Comparison of ENCODE assay signal across 11 cellular contexts in genomic region chr17:37356796-37357569, GRCh38. TPM values are rescaled to one million over a fixed set of nuclear protein-coding genes. Genes with fewer than 3 reads are reported as not detected.
DNase-seq lines count a peak whose midpoint lies in the region; ATAC-seq and TF ChIP-seq lines count a peak whose summit lies in the region.
"Not testable (repeated sequence)": the region's sequence is repeated elsewhere in the genome, so short reads cannot be mapped to it uniquely, and the experiment has no call there.
"Had no signal": no experiment of that assay in that cellular context is flagged by ENCODE, and none has a peak within 500 bp of the region (broad histone marks: within the 10 kb centered on the region; RNA-seq: fewer than 3 reads in every experiment).

No MANE protein-coding gene starts in this region.

- H3K36me3 Mint-ChIP-seq in activated naive CD8-positive, alpha-beta T cell treated with anti-CD3 and anti-CD28 coated beads, Interleukin-2, amount 50 U/mL, for 24 hours (ENCODE audit: low read depth), result peaks cover 18% of the 10 kb centered on the region

- ATAC-seq in activated naive CD8-positive, alpha-beta T cell treated with anti-CD3 and anti-CD28 coated beads, Interleukin-2, amount 50 U/mL, for 24 hours, result not testable (repeated sequence)
- ATAC-seq in esophagus mucosa, result peak; percentile 16

- not testable (repeated sequence) for H3K4me2 ChIP-seq in mesenchymal stem cell (ENCODE audit: low read length, poor library complexity, severe bottlenecking)

- H3K23ac ChIP-seq in mesenchymal stem cell (ENCODE audit: low read length in 2 of 2), result not testable (repeated sequence)

- peak overlapping the region; percentile 90 for H3K9ac ChIP-seq in mesenchymal stem cell (ENCODE audit: low read length)

- not testable (repeated sequence) for H4K8ac ChIP-seq in mesenchymal stem cell (ENCODE audit: low read length)

- not testable (repeated sequence) for H2AFZ ChIP-seq in mesenchymal stem cell (ENCODE audit: low read depth, low read length)

- not testable (repeated sequence) for H3K27me3 ChIP-seq in mesenchymal stem cell (ENCODE audit: control insufficient read depth in 1 of 2, insufficient read depth in 1 of 2, low read length in 2 of 2)

- H3K9me3 ChIP-seq in mesenchymal stem cell (ENCODE audit: control insufficient read depth, low read length), result not testable (repeated sequence)

- not testable (repeated sequence) for H3K4me1 ChIP-seq in mesenchymal stem cell (ENCODE audit: control insufficient read depth, insufficient read depth, low read depth, low read length)

- H3K36me3 ChIP-seq in mesenchymal stem cell (ENCODE audit: control insufficient read depth in 1 of 2, insufficient read depth in 2 of 2, low read depth in 1 of 2, low read length in 2 of 2), result peaks cover 0 to 11% of the 10 kb centered on the region in 2 experiments

- H2BK15ac ChIP-seq in mesenchymal stem cell (ENCODE audit: low read depth, poor library complexity, severe bottlenecking), result not testable (repeated sequence)

- peak overlapping the region; percentile 98 for H3K27ac ChIP-seq in VCaP
- H3K27ac ChIP-seq in mesenchymal stem cell (ENCODE audit: low read length, poor library complexity, severe bottlenecking), result not testable (repeated sequence)

- H4K91ac ChIP-seq in mesenchymal stem cell (ENCODE audit: low read length), result not testable (repeated sequence)

- not testable (repeated sequence) for DNase-seq in GM12865 (ENCODE audit: low read depth); NB4 (ENCODE audit: low read depth); activated naive CD8-positive, alpha-beta T cell treated with anti-CD3 and anti-CD28 coated beads, Interleukin-2, amount 50 U/mL, for 24 hours; mesenchymal stem cell; retinal pigment epithelial cell (ENCODE audit: low read depth)

- H2AK5ac ChIP-seq in mesenchymal stem cell (ENCODE audit: low read length, severe bottlenecking), result not testable (repeated sequence)

- not testable (repeated sequence) for H3K27me3 Mint-ChIP-seq in activated naive CD8-positive, alpha-beta T cell treated with anti-CD3 and anti-CD28 coated beads, Interleukin-2, amount 50 U/mL, for 24 hours

- not testable (repeated sequence) for H3K18ac ChIP-seq in mesenchymal stem cell (ENCODE audit: low read depth in 1 of 2, low read length in 2 of 2)

- H2BK5ac ChIP-seq in mesenchymal stem cell (ENCODE audit: low read depth, low read length, poor library complexity, severe bottlenecking), result not testable (repeated sequence)

- H3K79me1 ChIP-seq in mesenchymal stem cell (replicated peaks; ENCODE audit: low read length, poor library complexity, severe bottlenecking), result not testable (repeated sequence)

- not testable (repeated sequence) for H3K27ac Mint-ChIP-seq in activated naive CD8-positive, alpha-beta T cell treated with anti-CD3 and anti-CD28 coated beads, Interleukin-2, amount 50 U/mL, for 24 hours

- H2BK12ac ChIP-seq in mesenchymal stem cell (ENCODE audit: low read length in 2 of 2), result not testable (repeated sequence)

- peaks cover 24% of the 10 kb centered on the region for H3K4me1 Mint-ChIP-seq in activated naive CD8-positive, alpha-beta T cell treated with anti-CD3 and anti-CD28 coated beads, Interleukin-2, amount 50 U/mL, for 24 hours

- peak overlapping the region; percentile 99 for H3K4me3 Mint-ChIP-seq in activated naive CD8-positive, alpha-beta T cell treated with anti-CD3 and anti-CD28 coated beads, Interleukin-2, amount 50 U/mL, for 24 hours

- not testable (repeated sequence) for TF ChIP-seq POLR2A in NB4 (IDR thresholded peaks at IDR 0.05; ENCODE audit: extremely low read depth, insufficient read length)

- not testable (repeated sequence) for H3K9me3 Mint-ChIP-seq in activated naive CD8-positive, alpha-beta T cell treated with anti-CD3 and anti-CD28 coated beads, Interleukin-2, amount 50 U/mL, for 24 hours

- H2BK120ac ChIP-seq in mesenchymal stem cell (ENCODE audit: low read depth, low read length), result not testable (repeated sequence)

- not testable (repeated sequence) for TF ChIP-seq CTCF in GM12865 (IDR thresholded peaks at IDR 0.05; ENCODE audit: insufficient read depth, low read depth, low read length, missing control alignments); NB4 (IDR thresholded peaks at IDR 0.05; ENCODE audit: low read depth, low read length); VCaP (conservative IDR thresholded peaks at IDR 0.05); retinal pigment epithelial cell (conservative IDR thresholded peaks at IDR 0.05; ENCODE audit: low read depth, low read length)

- peak overlapping the region; percentile 99 for H3K4me3 ChIP-seq in GM12865 (ENCODE audit: low read depth, low read length)
- peak overlapping the region; percentile 87 for H3K4me3 ChIP-seq in NB4 (ENCODE audit: low read depth, low read length)
- peak overlapping the region in 1 of 2 experiments; percentile 84 for H3K4me3 ChIP-seq in mesenchymal stem cell (ENCODE audit: insufficient read depth in 1 of 2, low read depth in 1 of 2, low read length in 2 of 2)
- peak overlapping the region; percentile 83 for H3K4me3 ChIP-seq in retinal pigment epithelial cell (ENCODE audit: low read length)

- not testable (repeated sequence) for H3K4ac ChIP-seq in mesenchymal stem cell (ENCODE audit: low read depth in 1 of 2, low read length in 2 of 2)

- H3K14ac ChIP-seq in mesenchymal stem cell (ENCODE audit: low read length in 2 of 2), result not testable (repeated sequence)

- WGBS in mesenchymal stem cell, result 95% methylated on average over 12 of the region's 12 CpGs

RNA-seq across cellular contexts. Expression of gene C17orf78, which starts 18.8 kb away (rescaled TPM):
- total RNA-seq in esophagus mucosa, result not detected
- polyA plus RNA-seq in mesenchymal stem cell (2013, experiment 1 of 2), result not detected
- not detected for polyA plus RNA-seq in mesenchymal stem cell (2013, experiment 2 of 2)
- total RNA-seq: adrenal gland, colonic mucosa, SK-MEL-5, vagina had no signal
- polyA plus RNA-seq: adrenal gland had no signal

RNA-seq across cellular contexts. Expression of gene ACACA, which starts 49.7 kb away (rescaled TPM):
- total RNA-seq in esophagus mucosa, result 119 TPM
- polyA plus RNA-seq in mesenchymal stem cell (2013, experiment 1 of 2), result 18.9 TPM
- polyA plus RNA-seq in mesenchymal stem cell (2013, experiment 2 of 2), result 18.5 TPM

RNA-seq across cellular contexts. Expression of gene TADA2A, which starts 49.7 kb away (rescaled TPM):
- 8.2 TPM for total RNA-seq in esophagus mucosa
- 11.1 TPM for polyA plus RNA-seq in mesenchymal stem cell (2013, experiment 1 of 2)
- polyA plus RNA-seq in mesenchymal stem cell (2013, experiment 2 of 2), result 11.2 TPM
